ENCODE assay signal across 14 cellular contexts in genomic region chr12:87157791-87158190, GRCh38.
DNase-seq lines count a peak whose midpoint lies in the region; ATAC-seq, FAIRE-seq and TF ChIP-seq lines count a peak whose summit lies in the region.
"Had no signal": no experiment of that assay in that cellular context is flagged by ENCODE, and none has a peak within 500 bp of the region (broad histone marks: within the 10 kb centered on the region; RNA-seq: fewer than 3 reads in every experiment).

No MANE protein-coding gene starts in this region.

- no peak overlapping the region for H2BK12ac ChIP-seq in mesenchymal stem cell (ENCODE audit: low read length in 2 of 2)

- H3K4me1 ChIP-seq in endodermal cell (ENCODE audit: control insufficient read depth, insufficient read depth, low read length) (peaks cover 3% of the 10 kb centered on the region), mesenchymal stem cell (ENCODE audit: control insufficient read depth, insufficient read depth, low read depth, low read length) (no peaks in the 10 kb centered on the region), HAP-1 (0 out of 2 replicates have a peak, but pooled peaks cover 3% of the 10 kb centered on the region), kidney (ENCODE audit: control insufficient read depth in 1 of 2, insufficient read depth in 1 of 2, low read depth in 1 of 2, low read length in 2 of 2) (no peaks in the 10 kb centered on the region), BE2C (no peaks in the 10 kb centered on the region; the same call in 1 of the 2 replicates)

- in situ Hi-C loops in HAP-1 (cut with MboI; ENCODE audit: low sequenced_read_pairs) = no loop called here

- H3K14ac ChIP-seq in mesenchymal stem cell (ENCODE audit: low read length in 2 of 2) = no peak overlapping the region

- no peak overlapping the region for H3K27ac Mint-ChIP-seq in endodermal cell
- H3K27ac Mint-ChIP-seq: brain; CD8-positive, alpha-beta memory T cell had no signal

- H3K27ac ChIP-seq in endodermal cell (ENCODE audit: low read depth, low read length) (no peak overlapping the region), mesenchymal stem cell (ENCODE audit: low read length, poor library complexity, severe bottlenecking) (peak overlapping the region; percentile 39), kidney (ENCODE audit: low read depth in 2 of 2, low read length in 2 of 2) (no peak overlapping the region)
- H3K27ac ChIP-seq: thoracic aorta had no signal

- H3K23ac ChIP-seq in mesenchymal stem cell (ENCODE audit: low read length in 2 of 2) = no peak overlapping the region

- no peak overlapping the region for H2BK120ac ChIP-seq in mesenchymal stem cell (ENCODE audit: low read depth, low read length)

- no peak for ATAC-seq in HG03520 (IDR thresholded peaks at IDR 0.05; ENCODE audit: unreplicated experiment)

- H3K4me3 ChIP-seq in MG63 (no peak overlapping the region), endodermal cell (ENCODE audit: low read length) (no peak overlapping the region), mesenchymal stem cell (ENCODE audit: insufficient read depth in 1 of 2, low read depth in 1 of 2, low read length in 2 of 2) (no peak overlapping the region), HAP-1 (no peak overlapping the region), kidney (ENCODE audit: low read length in 2 of 2) (no peak overlapping the region), BE2C (ENCODE audit: low read depth, low read length) (no peak overlapping the region)
- H3K4me3 ChIP-seq: thoracic aorta had no signal

- H3K79me1 ChIP-seq in mesenchymal stem cell (replicated peaks; ENCODE audit: low read length, poor library complexity, severe bottlenecking) = no peaks in the 10 kb centered on the region

- H3K4ac ChIP-seq in mesenchymal stem cell (ENCODE audit: low read depth in 1 of 2, low read length in 2 of 2) = no peak overlapping the region

- DNase-seq in AG20443 (ENCODE audit: low spot score) = peak; percentile 74
- DNase-seq in MG63 = peak; percentile 73
- DNase-seq in endodermal cell = peak; percentile 57
- DNase-seq in mesenchymal stem cell = peak; percentile 91
- no peak for DNase-seq in HAP-1 (ENCODE audit: low spot score in 2 of 2)
- no peak for DNase-seq in kidney
- DNase-seq in BE2C = no peak
- DNase-seq: CD8-positive, alpha-beta memory T cell; foreskin melanocyte; retina had no signal

- H4K8ac ChIP-seq in mesenchymal stem cell (ENCODE audit: low read length) = no peak overlapping the region

- H2AFZ ChIP-seq in mesenchymal stem cell (ENCODE audit: low read depth, low read length) = no peak overlapping the region

- 92 to 97% methylated on average over 5 to 6 of the region's 6 CpGs for WGBS in endodermal cell (ENCODE audit: insufficient coverage in 1 of 2, insufficient read length in 1 of 2), 2 experiments
- 27% methylated on average over 4 of the region's 6 CpGs for WGBS in mesenchymal stem cell

- H2AK5ac ChIP-seq in mesenchymal stem cell (ENCODE audit: low read length, severe bottlenecking) = no peak overlapping the region

- peaks cover 6% of the 10 kb centered on the region for H3K4me1 Mint-ChIP-seq in endodermal cell
- H3K4me1 Mint-ChIP-seq: brain; CD8-positive, alpha-beta memory T cell had no signal

- H3K9me3 ChIP-seq in MG63 = no peaks in the 10 kb centered on the region
- H3K9me3 ChIP-seq in endodermal cell (ENCODE audit: control insufficient read depth, low read length) = no peaks in the 10 kb centered on the region
- no peaks in the 10 kb centered on the region for H3K9me3 ChIP-seq in mesenchymal stem cell (ENCODE audit: control insufficient read depth, low read length)
- H3K9me3 ChIP-seq in HAP-1 = no peaks in the 10 kb centered on the region
- no peaks in the 10 kb centered on the region for H3K9me3 ChIP-seq in kidney (ENCODE audit: control insufficient read depth in 1 of 2, low read length in 2 of 2)
- H3K9me3 ChIP-seq in BE2C = no peaks in the 10 kb centered on the region
- H3K9me3 ChIP-seq: thoracic aorta had no signal

- H3K36me3 Mint-ChIP-seq in endodermal cell (ENCODE audit: low read depth) = no peaks in the 10 kb centered on the region
- H3K36me3 Mint-ChIP-seq: brain; CD8-positive, alpha-beta memory T cell had no signal

- no peak overlapping the region for H2BK15ac ChIP-seq in mesenchymal stem cell (ENCODE audit: low read depth, poor library complexity, severe bottlenecking)

- no peaks in the 10 kb centered on the region for H3K27me3 Mint-ChIP-seq in endodermal cell (ENCODE audit: insufficient read depth)
- H3K27me3 Mint-ChIP-seq: brain; CD8-positive, alpha-beta memory T cell had no signal

- intact Hi-C loops in kidney (cut with DNase I) = no loop called here

- peaks cover 3% of the 10 kb centered on the region for H3K9me3 Mint-ChIP-seq in endodermal cell
- H3K9me3 Mint-ChIP-seq: brain had no signal

- H3K4me3 Mint-ChIP-seq in endodermal cell = no peak overlapping the region
- H3K4me3 Mint-ChIP-seq: brain; CD8-positive, alpha-beta memory T cell had no signal

- H3K9ac ChIP-seq in endodermal cell (ENCODE audit: extremely low read depth, low read length, poor library complexity, severe bottlenecking) (no peak overlapping the region), mesenchymal stem cell (ENCODE audit: low read length) (peak overlapping the region; percentile 64), kidney (ENCODE audit: low read length in 2 of 2) (no peak overlapping the region)

- no peak overlapping the region for H3K18ac ChIP-seq in mesenchymal stem cell (ENCODE audit: low read depth in 1 of 2, low read length in 2 of 2)

- H3K36me3 ChIP-seq in MG63 = no peaks in the 10 kb centered on the region
- H3K36me3 ChIP-seq in endodermal cell (ENCODE audit: control insufficient read depth, insufficient read depth, low read length) = no peaks in the 10 kb centered on the region
- H3K36me3 ChIP-seq in mesenchymal stem cell (ENCODE audit: control insufficient read depth in 1 of 2, insufficient read depth in 2 of 2, low read depth in 1 of 2, low read length in 2 of 2) = no peaks in the 10 kb centered on the region
- H3K36me3 ChIP-seq in HAP-1 (replicated peaks) = no peaks in the 10 kb centered on the region
- no peaks in the 10 kb centered on the region for H3K36me3 ChIP-seq in kidney (ENCODE audit: control insufficient read depth in 1 of 2, insufficient read depth in 2 of 2, low read length in 2 of 2)
- H3K36me3 ChIP-seq in BE2C = no peaks in the 10 kb centered on the region
- H3K36me3 ChIP-seq: thoracic aorta had no signal

- TF ChIP-seq CTCF in endodermal cell (conservative IDR thresholded peaks at IDR 0.05) = no peak
- no peak for TF ChIP-seq CTCF in kidney (IDR thresholded peaks at IDR 0.05; ENCODE audit: borderline replicate concordance, extremely low read depth, insufficient read depth)
- TF ChIP-seq CTCF in BE2C (IDR thresholded peaks at IDR 0.05; ENCODE audit: low read depth, low read length) = no peak

- H2BK5ac ChIP-seq in mesenchymal stem cell (ENCODE audit: low read depth, low read length, poor library complexity, severe bottlenecking) = no peak overlapping the region

- H4K91ac ChIP-seq in mesenchymal stem cell (ENCODE audit: low read length) = no peak overlapping the region

- no peaks in the 10 kb centered on the region for H3K27me3 ChIP-seq in MG63
- no peaks in the 10 kb centered on the region for H3K27me3 ChIP-seq in endodermal cell (ENCODE audit: control insufficient read depth, insufficient read depth, low read length, poor library complexity, severe bottlenecking)
- no peaks in the 10 kb centered on the region for H3K27me3 ChIP-seq in mesenchymal stem cell (ENCODE audit: control insufficient read depth in 1 of 2, insufficient read depth in 1 of 2, low read length in 2 of 2)
- H3K27me3 ChIP-seq in HAP-1 (ENCODE audit: low read depth) = no peaks in the 10 kb centered on the region
- no peaks in the 10 kb centered on the region for H3K27me3 ChIP-seq in BE2C

- FAIRE-seq in kidney (lab: Jason Lieb, UNC) = no peak
- FAIRE-seq: GM12892 had no signal

- H3K4me2 ChIP-seq in mesenchymal stem cell (ENCODE audit: low read length, poor library complexity, severe bottlenecking) = no peak overlapping the region

Comparison
In these comparisons a context has a peak if more than half of its experiments do, and no peak if none do; other contexts are left out.
1. DNase-seq: peak in AG20443 (single experiment), MG63 (single experiment), endodermal cell (single experiment) and mesenchymal stem cell (single experiment); none in HAP-1 (0 of 2), kidney (single experiment) and BE2C (single experiment).